24 cellular contexts compared by ENCODE assay signal in the genomic region with DNA sequence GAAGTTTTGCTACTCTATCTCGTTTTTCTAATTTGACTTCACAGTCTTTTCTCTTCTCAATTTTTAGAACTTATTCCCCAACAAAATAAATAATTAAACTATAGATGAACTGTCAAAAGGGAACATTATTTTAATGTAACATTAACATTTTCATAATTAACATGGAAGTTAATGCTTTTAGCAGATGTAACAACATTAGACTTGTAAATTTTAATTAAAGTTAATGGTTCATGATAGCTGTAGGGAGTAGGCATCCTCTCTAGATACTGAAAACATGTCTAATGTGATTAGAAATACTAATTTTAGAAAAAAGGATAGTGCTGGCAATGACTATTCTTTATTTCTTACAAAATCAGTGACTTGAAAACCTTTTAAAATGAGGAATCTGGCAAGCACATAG.
"Had no signal": no experiment of that assay in that cellular context is flagged by ENCODE, and none has a peak within 500 bp of the region (broad histone marks: within the 10 kb centered on the region; RNA-seq: fewer than 3 reads in every experiment).

No MANE protein-coding gene starts in this region.

- DNase-seq: dermis blood vessel endothelial cell; effector memory CD4-positive, alpha-beta T cell; foreskin keratinocyte; heart right ventricle; hippocampal formation; left cardiac atrium; left lung; mesenchymal stem cell; naive thymus-derived CD8-positive, alpha-beta T cell; nephron progenitor cell; occipital lobe; pancreas; right lobe of liver; small intestine; stimulated activated CD4-positive, alpha-beta T cell treated with anti-CD3 and anti-CD28 coated beads, Interleukin-12 subunit alpha, Interleukin-12 subunit beta, amount 100 ng/mL, for 4 hours; stimulated activated CD4-positive, alpha-beta T cell treated with anti-CD3 and anti-CD28 coated beads, Interleukin-1b, Interleukin-23, amount 100 ng/mL, for 48 hours; stimulated activated CD4-positive, alpha-beta T cell treated with anti-CD3 and anti-CD28 coated beads, Interleukin-4, amount 100 ng/mL, for 1 hour; stimulated activated CD8-positive, alpha-beta memory T cell treated with anti-CD3 and anti-CD28 coated beads, Interleukin-4, amount 100 ng/mL, for 48 hours; stimulated activated naive CD4-positive, alpha-beta T cell; stimulated activated naive CD8-positive, alpha-beta T cell treated with anti-CD3 and anti-CD28 coated beads, Interleukin-15, amount 100 ng/mL, for 72 hours; thyroid gland had no signal

- H3K36me3 ChIP-seq: esophagus muscularis mucosa, gastroesophageal sphincter, heart right ventricle, left lung, right lobe of liver, thyroid gland had no signal

- ATAC-seq: foreskin keratinocyte; gastroesophageal sphincter; heart right ventricle; left cardiac atrium; left lung; naive thymus-derived CD8-positive, alpha-beta T cell; pancreas; right lobe of liver; stimulated activated naive CD8-positive, alpha-beta T cell treated with anti-CD3 and anti-CD28 coated beads, Interleukin-15, amount 100 ng/mL, for 72 hours had no signal

- H3K4me1 ChIP-seq: esophagus muscularis mucosa, gastroesophageal sphincter, pancreas, thyroid gland had no signal

- H3K27me3 ChIP-seq: esophagus muscularis mucosa, foreskin keratinocyte, gastroesophageal sphincter, heart right ventricle, left lung, pancreas, right lobe of liver, thyroid gland had no signal

- H3K27ac ChIP-seq: coronary artery, esophagus muscularis mucosa, foreskin keratinocyte, gastroesophageal sphincter, heart right ventricle, left lung, pancreas, right lobe of liver, thyroid gland had no signal

- H3K9me3 ChIP-seq: esophagus muscularis mucosa, gastroesophageal sphincter, heart right ventricle, left lung, pancreas, right lobe of liver, thyroid gland had no signal

- H3K4me3 ChIP-seq: coronary artery, esophagus muscularis mucosa, gastroesophageal sphincter, heart right ventricle, left lung, pancreas, right lobe of liver, thyroid gland had no signal
